ENCODE assay signal across 22 cellular contexts in the genomic region with DNA sequence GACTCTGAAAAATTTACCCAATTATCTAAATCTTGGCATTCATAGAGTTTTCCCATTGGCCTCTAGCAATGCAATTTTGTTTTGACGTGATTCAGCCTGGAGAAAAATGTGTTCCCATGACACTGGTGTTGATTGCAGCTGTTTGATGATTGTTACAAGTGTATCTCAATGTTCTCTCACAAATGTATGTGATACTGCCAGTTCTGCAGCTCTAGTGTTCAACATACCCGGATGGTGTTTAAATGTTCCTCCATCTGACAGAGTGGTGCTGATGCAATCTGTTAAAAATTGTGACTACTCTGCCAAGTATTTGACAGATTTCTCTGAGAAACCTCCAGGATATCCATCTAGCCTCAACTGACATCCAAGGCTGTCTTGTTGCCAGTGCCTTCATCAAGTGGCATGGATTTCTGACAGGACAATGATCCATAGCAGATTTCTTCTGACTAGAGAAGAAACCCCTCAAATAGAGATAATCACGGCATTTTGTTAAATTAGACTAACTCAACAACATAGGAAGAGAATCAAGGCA.
"Had no signal": no experiment of that assay in that cellular context is flagged by ENCODE, and none has a peak within 500 bp of the region (broad histone marks: within the 10 kb centered on the region; RNA-seq: fewer than 3 reads in every experiment).

No MANE protein-coding gene starts in this region.

- H3K4me1 ChIP-seq: adrenal gland, breast epithelium, gastrocnemius medialis, heart left ventricle, psoas muscle, spleen, thyroid gland, uterus had no signal

- H3K4me3 ChIP-seq: adrenal gland, breast epithelium, gastrocnemius medialis, heart left ventricle, ovary, psoas muscle, spleen, thyroid gland, uterus had no signal

- H3K36me3 ChIP-seq: adrenal gland, breast epithelium, gastrocnemius medialis, heart left ventricle, ovary, spleen, thyroid gland, uterus, WERI-Rb-1 had no signal

- ATAC-seq: effector memory CD8-positive, alpha-beta T cell; naive thymus-derived CD4-positive, alpha-beta T cell; psoas muscle; sciatic nerve; stimulated activated naive B cell treated with anti-CD40 and anti-IgM and Interleukin-4, amounts not matched to agents 10 μg/mL and 1 μg/mL and 100 μg/mL, for 72 hours had no signal

- H3K27me3 ChIP-seq: breast epithelium, gastrocnemius medialis, heart left ventricle, ovary, spleen, thyroid gland, uterus had no signal

- H3K27ac ChIP-seq: adrenal gland, breast epithelium, gastrocnemius medialis, heart left ventricle, ovary, psoas muscle, spleen, thyroid gland, uterus, WERI-Rb-1 had no signal

- DNase-seq: activated CD4-positive, alpha-beta T cell treated with anti-CD3 and anti-CD28 coated beads for 1 hour; activated CD8-positive, alpha-beta memory T cell treated with anti-CD3 and anti-CD28 coated beads for 24 hours; activated gamma-delta T cell; adrenal gland; effector memory CD8-positive, alpha-beta T cell; gastrocnemius medialis; heart left ventricle; kidney glomerular epithelial cell; mesenchymal stem cell; naive thymus-derived CD4-positive, alpha-beta T cell; ovary; psoas muscle; spleen; stimulated activated CD4-positive, alpha-beta T cell treated with anti-CD3 and anti-CD28 coated beads, Interleukin-4, amount 100 ng/mL, for 4 hours; stimulated activated naive B cell treated with anti-CD40 and anti-IgM and Interleukin-4, amounts not matched to agents 10 μg/mL and 1 μg/mL and 100 μg/mL, for 72 hours; SW 1271; T-helper 2 cell; thyroid gland; uterus; WERI-Rb-1 had no signal

- H3K9me3 ChIP-seq: adrenal gland, gastrocnemius medialis, ovary, thyroid gland, uterus had no signal
